In the genomic region with DNA sequence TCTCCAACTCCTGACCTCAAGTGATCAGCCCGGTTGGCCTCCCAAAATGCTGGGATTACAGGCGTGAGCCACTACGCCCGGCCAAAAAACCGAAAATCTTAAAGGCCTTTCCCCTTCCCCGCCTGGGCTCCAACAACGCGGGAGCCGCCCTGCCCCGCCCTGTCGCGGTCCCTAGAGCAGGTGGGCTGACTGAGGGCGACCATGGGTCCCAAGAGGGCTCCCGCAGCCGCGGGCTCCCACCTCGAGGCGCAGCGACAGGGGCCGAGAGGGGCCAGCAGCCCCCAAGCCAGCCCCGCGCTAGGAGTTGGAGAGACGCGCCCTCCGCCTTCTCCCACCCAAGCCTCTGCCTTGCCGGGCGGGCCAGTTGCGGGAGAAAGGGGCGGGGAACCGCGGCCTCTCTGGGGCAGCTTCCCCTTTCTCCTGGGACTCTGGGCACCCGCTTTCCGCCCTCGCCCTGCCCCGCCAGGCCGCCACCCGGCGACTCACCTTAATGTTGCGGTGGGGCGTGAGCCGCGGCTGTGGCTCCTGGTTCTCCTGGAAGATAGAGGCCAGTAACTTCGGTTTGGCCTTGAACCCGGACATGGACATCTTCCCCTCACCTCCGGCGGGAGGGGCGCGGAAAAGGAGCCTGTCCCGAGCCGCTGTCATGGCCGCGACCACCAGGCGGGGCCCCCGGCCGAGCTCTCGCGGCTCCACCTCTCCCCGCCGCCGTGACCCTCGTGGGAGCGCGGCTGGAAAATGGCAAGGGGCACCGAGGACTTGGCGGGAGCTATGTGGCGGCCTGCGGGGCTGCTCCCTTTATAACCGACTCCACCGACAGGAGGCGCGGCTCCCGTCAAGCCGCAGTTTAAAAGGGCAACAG, we compare ENCODE assay signal across 10 cellular contexts. TPM values are rescaled to one million over a fixed set of nuclear protein-coding genes. Genes with fewer than 3 reads are reported as not detected.
A peak's percentile ranks its signal among the peaks of the same experiment; 100 is the strongest.
DNase-seq lines count a peak whose midpoint lies in the region; ATAC-seq lines count a peak whose summit lies in the region.
"Not testable (repeated sequence)": the region's sequence is repeated elsewhere in the genome, so short reads cannot be mapped to it uniquely, and the experiment has no call there.
"Had no signal": no experiment of that assay in that cellular context is flagged by ENCODE, and none has a peak within 500 bp of the region (broad histone marks: within the 10 kb centered on the region; RNA-seq: fewer than 3 reads in every experiment).

No MANE protein-coding gene starts in this region.

- not testable (repeated sequence) for H3K4me1 Mint-ChIP-seq in T-cell; activated T-cell treated with anti-CD3 and anti-CD28 coated beads, Interleukin-2, amount 50 U/mL, for 72 hours (ENCODE audit: low read depth); naive thymus-derived CD4-positive, alpha-beta T cell; stimulated activated naive B cell treated with anti-CD40 and anti-IgM and Interleukin-4, amounts not matched to agents 10 μg/mL and 1 μg/mL and 100 μg/mL, for 72 hours

- H3K27ac ChIP-seq in naive thymus-derived CD4-positive, alpha-beta T cell (ENCODE audit: low read depth, low read length): not testable (repeated sequence)

- not testable (repeated sequence) for H3K4me3 ChIP-seq in naive thymus-derived CD4-positive, alpha-beta T cell (ENCODE audit: low read length)

- not testable (repeated sequence) for H3K27me3 ChIP-seq in naive thymus-derived CD4-positive, alpha-beta T cell (ENCODE audit: control insufficient read depth in 2 of 2, insufficient read depth in 2 of 2, low read length in 2 of 2)

- H3K4me1 ChIP-seq in naive thymus-derived CD4-positive, alpha-beta T cell (ENCODE audit: control insufficient read depth in 2 of 2, insufficient read depth in 2 of 2, low read length in 2 of 2): not testable (repeated sequence)

- POLR2A ChIA-PET in T-cell (lab: Charles Lee); naive thymus-derived CD4-positive, alpha-beta T cell (lab: Charles Lee): not testable (repeated sequence)

- not testable (repeated sequence) for H3K9me3 Mint-ChIP-seq in T-cell; activated T-cell treated with anti-CD3 and anti-CD28 coated beads, Interleukin-2, amount 50 U/mL, for 72 hours; naive thymus-derived CD4-positive, alpha-beta T cell; stimulated activated naive B cell treated with anti-CD40 and anti-IgM and Interleukin-4, amounts not matched to agents 10 μg/mL and 1 μg/mL and 100 μg/mL, for 72 hours

- H3K27ac Mint-ChIP-seq in T-cell; activated T-cell treated with anti-CD3 and anti-CD28 coated beads, Interleukin-2, amount 50 U/mL, for 72 hours; naive thymus-derived CD4-positive, alpha-beta T cell; stimulated activated naive B cell treated with anti-CD40 and anti-IgM and Interleukin-4, amounts not matched to agents 10 μg/mL and 1 μg/mL and 100 μg/mL, for 72 hours: not testable (repeated sequence)

- intact Hi-C loops in left colon (cut with DNase I, micrococcal nuclease); naive thymus-derived CD4-positive, alpha-beta T cell (cut with micrococcal nuclease): not testable (repeated sequence)

- H3K27me3 Mint-ChIP-seq in T-cell; activated T-cell treated with anti-CD3 and anti-CD28 coated beads, Interleukin-2, amount 50 U/mL, for 72 hours (ENCODE audit: low read depth); naive thymus-derived CD4-positive, alpha-beta T cell; stimulated activated naive B cell treated with anti-CD40 and anti-IgM and Interleukin-4, amounts not matched to agents 10 μg/mL and 1 μg/mL and 100 μg/mL, for 72 hours: not testable (repeated sequence)

- not testable (repeated sequence) for DNase-seq in T-cell; activated T-cell treated with anti-CD3 and anti-CD28 coated beads, Interleukin-2, amount 50 U/mL, for 72 hours; left colon; naive thymus-derived CD4-positive, alpha-beta T cell; stimulated activated naive B cell treated with anti-CD40 and anti-IgM and Interleukin-4, amounts not matched to agents 10 μg/mL and 1 μg/mL and 100 μg/mL, for 72 hours

- H3K36me3 ChIP-seq in naive thymus-derived CD4-positive, alpha-beta T cell (ENCODE audit: control insufficient read depth in 2 of 3, insufficient read depth in 3 of 3, low read length in 3 of 3): not testable (repeated sequence)

- H3K4me3 Mint-ChIP-seq in T-cell; activated T-cell treated with anti-CD3 and anti-CD28 coated beads, Interleukin-2, amount 50 U/mL, for 72 hours; naive thymus-derived CD4-positive, alpha-beta T cell; stimulated activated naive B cell treated with anti-CD40 and anti-IgM and Interleukin-4, amounts not matched to agents 10 μg/mL and 1 μg/mL and 100 μg/mL, for 72 hours: not testable (repeated sequence)

- ATAC-seq in HG02759 (IDR thresholded peaks at IDR 0.05; ENCODE audit: unreplicated experiment) (peak; percentile 60), T-cell (replicated peaks in 1 of 4) (peak; percentile 54 to 73 (median 64)), esophagus mucosa (peak; percentile 62), left colon (peak; percentile 80)
- ATAC-seq in activated T-cell treated with anti-CD3 and anti-CD28 coated beads, Interleukin-2, amount 50 U/mL, for 72 hours (replicated peaks in 1 of 2): peak; percentile 79 to 84
- ATAC-seq in naive thymus-derived CD4-positive, alpha-beta T cell: peak; percentile 86
- peak; percentile 82 to 84 for ATAC-seq in stimulated activated naive B cell treated with anti-CD40 and anti-IgM and Interleukin-4, amounts not matched to agents 10 μg/mL and 1 μg/mL and 100 μg/mL, for 72 hours (replicated peaks)

- H3K36me3 Mint-ChIP-seq in T-cell; activated T-cell treated with anti-CD3 and anti-CD28 coated beads, Interleukin-2, amount 50 U/mL, for 72 hours (ENCODE audit: insufficient read depth in 2 of 2); naive thymus-derived CD4-positive, alpha-beta T cell; stimulated activated naive B cell treated with anti-CD40 and anti-IgM and Interleukin-4, amounts not matched to agents 10 μg/mL and 1 μg/mL and 100 μg/mL, for 72 hours: not testable (repeated sequence)

- CTCF ChIA-PET in T-cell (lab: Charles Lee); naive thymus-derived CD4-positive, alpha-beta T cell (lab: Charles Lee): not testable (repeated sequence)

- H3K9me3 ChIP-seq in naive thymus-derived CD4-positive, alpha-beta T cell (ENCODE audit: control insufficient read depth in 2 of 3, low read length in 3 of 3): not testable (repeated sequence)

RNA-seq across cellular contexts. Expression of a gene that starts 21.1 kb away (rescaled TPM):
- total RNA-seq in T-cell (1 to 10 TPM in 4 of 5 donors, not detected in 1; 1.5 to 4.1 (median 2.6) TPM), esophagus mucosa (1.4 TPM), left colon (under 1 TPM; 0.39 to 0.85 TPM)
- total RNA-seq in activated T-cell treated with anti-CD3 and anti-CD28 coated beads, Interleukin-2, amount 50 U/mL, for 72 hours: 1 to 10 TPM; 1.3 to 2.8 TPM
- 1 to 10 TPM; 3.7 to 6.4 (median 5.4) TPM for total RNA-seq in naive thymus-derived CD4-positive, alpha-beta T cell
- not detected for polyA plus RNA-seq in naive thymus-derived CD4-positive, alpha-beta T cell
- total RNA-seq: H1 had no signal
- polyA plus RNA-seq: H1 had no signal

RNA-seq across cellular contexts. Expression of a gene that starts 31.2 kb away (rescaled TPM):
- total RNA-seq in T-cell: under 1 TPM in 4 of 5 donors, not detected in 1; 0.19 to 0.66 (median 0.49) TPM
- total RNA-seq in activated T-cell treated with anti-CD3 and anti-CD28 coated beads, Interleukin-2, amount 50 U/mL, for 72 hours: 1 to 10 TPM in 1 of 2 donors, not detected in 1; 1.6 TPM
- not detected for total RNA-seq in esophagus mucosa
- not detected for total RNA-seq in left colon
- 1 to 10 TPM in 3 of 5 experiments, under 1 TPM in 2; 0.36 to 1.5 (median 1.2) TPM for total RNA-seq in naive thymus-derived CD4-positive, alpha-beta T cell
- polyA plus RNA-seq in naive thymus-derived CD4-positive, alpha-beta T cell: not detected
- total RNA-seq: HFFc6, OCI-LY7 had no signal
